In genomic region chr7:98133181-98133580, GRCh38 we compare ENCODE assay signal across 1 cellular context.
A peak's percentile ranks its signal among the peaks of the same experiment; 100 is the strongest.
TF ChIP-seq lines count a peak whose summit lies in the region.

No MANE protein-coding gene starts in this region.

TF ChIP-seq in K562, 482 proteins besides CTCF, POLR2A, EP300 and RAD21 (continued from another document and continues in another):
- peak; percentile 51; the same call in 1 of the 2 replicates for TF ChIP-seq CTBP1 (IDR thresholded peaks at IDR 0.05; ENCODE audit: borderline replicate concordance)
- TF ChIP-seq SMARCE1 (IDR thresholded peaks at IDR 0.05) = peak; percentile 89
- TF ChIP-seq RAD51 (IDR thresholded peaks at IDR 0.05; ENCODE audit: borderline replicate concordance, low read depth) = no peak
- peak; percentile 66 for TF ChIP-seq CREM (IDR thresholded peaks at IDR 0.05; ENCODE audit: low read depth)
- TF ChIP-seq ZNF239 (CRISPR knock-in tag; IDR thresholded peaks at IDR 0.05) = peak; percentile 55; the same call in 1 of the 2 replicates
- no peak for TF ChIP-seq STAG1 (CRISPR knock-in tag; IDR thresholded peaks at IDR 0.05; ENCODE audit: borderline replicate concordance)
- TF ChIP-seq MTA1 (IDR thresholded peaks at IDR 0.05; ENCODE audit: borderline replicate concordance) = peak; percentile 27; the same call in 1 of the 2 replicates
- 0 out of 2 replicates have a peak, but pooled peaks have one; percentile 22 for TF ChIP-seq FOSL1 (tag; conservative IDR thresholded peaks at IDR 0.05)
- TF ChIP-seq HDAC1 (IDR thresholded peaks at IDR 0.05) = peak in 1 of 2 experiments; percentile 91; a peak in 2 of 4 replicates
- TF ChIP-seq NCOA1 (IDR thresholded peaks at IDR 0.05; ENCODE audit: low read depth) = peak; percentile 45; the same call in 1 of the 2 replicates
- TF ChIP-seq MYBL2 (IDR thresholded peaks at IDR 0.05; ENCODE audit: low read depth) = no peak
- no peak for TF ChIP-seq MYBL2 (CRISPR knock-in tag; IDR thresholded peaks at IDR 0.05; ENCODE audit: borderline replicate concordance)
- TF ChIP-seq L3MBTL2 (IDR thresholded peaks at IDR 0.05) = no peak
- no peak for TF ChIP-seq RBM34 (IDR thresholded peaks at IDR 0.05; ENCODE audit: borderline replicate concordance, insufficient read depth, low read length)
- TF ChIP-seq CREB3L1 (IDR thresholded peaks at IDR 0.05; ENCODE audit: borderline replicate concordance, low read depth) = peak; percentile 99
- TF ChIP-seq HMBOX1 (IDR thresholded peaks at IDR 0.05) = peak; percentile 83
- TF ChIP-seq SMAD4 (CRISPR knock-in tag; conservative IDR thresholded peaks at IDR 0.05) = peak; percentile 65
- TF ChIP-seq TBL1XR1 (IDR thresholded peaks at IDR 0.05; ENCODE audit: low read length in 2 of 2) = peak in 1 of 2 experiments; percentile 54; a peak in 1 of 4 replicates
- peak; percentile 47; the same call in 1 of the 2 replicates for TF ChIP-seq NFE2 (IDR thresholded peaks at IDR 0.05; ENCODE audit: low read depth)
- no peak for TF ChIP-seq ZNF655 (CRISPR knock-in tag; IDR thresholded peaks at IDR 0.05)
- 0 out of 2 replicates have a peak, but pooled peaks have one; percentile 7 for TF ChIP-seq CEBPB (tag; IDR thresholded peaks at IDR 0.05)
- no peak for TF ChIP-seq ZNF785 (CRISPR knock-in tag; IDR thresholded peaks at IDR 0.05)
- TF ChIP-seq SPI1 (IDR thresholded peaks at IDR 0.05; ENCODE audit: borderline replicate concordance, low read depth, low read length) = peak; percentile 96
- no peak for TF ChIP-seq TRIM25 (IDR thresholded peaks at IDR 0.05; ENCODE audit: borderline replicate concordance)
- TF ChIP-seq MTA3 (IDR thresholded peaks at IDR 0.05; ENCODE audit: borderline replicate concordance) = no peak
- TF ChIP-seq FOXP1 (CRISPR knock-in tag; IDR thresholded peaks at IDR 0.05) = no peak
- 0 out of 4 replicates have a peak, but pooled peaks of 1 of the 2 experiments have one; percentile 21 for TF ChIP-seq TEAD1 (CRISPR knock-in tag; IDR thresholded peaks at IDR 0.05)
- TF ChIP-seq MEF2A (IDR thresholded peaks at IDR 0.05; ENCODE audit: control insufficient read depth, low read depth, low read length) = peak; percentile 41; the same call in 1 of the 2 replicates
- TF ChIP-seq HDAC3 (IDR thresholded peaks at IDR 0.05; ENCODE audit: borderline replicate concordance, partially characterized antibody) = peak; percentile 40
- TF ChIP-seq ZNF512 (tag; IDR thresholded peaks at IDR 0.05) = no peak
- peak; percentile 50 for TF ChIP-seq PKNOX1 (IDR thresholded peaks at IDR 0.05)
- no peak for TF ChIP-seq SIX5 (IDR thresholded peaks at IDR 0.05; ENCODE audit: borderline replicate concordance in 1 of 2, insufficient read depth in 1 of 2, low read depth in 1 of 2, low read length in 2 of 2)
- TF ChIP-seq PRMT5 (CRISPR knock-in tag; IDR thresholded peaks at IDR 0.05) = no peak
- 0 out of 2 replicates have a peak, but pooled peaks have one; percentile 32 for TF ChIP-seq ELF1 (tag; IDR thresholded peaks at IDR 0.05)
- TF ChIP-seq ZNF311 (CRISPR knock-in tag; IDR thresholded peaks at IDR 0.05) = no peak
- TF ChIP-seq MLLT1 (IDR thresholded peaks at IDR 0.05) = peak in 1 of 2 experiments; percentile 94; a peak in 2 of 4 replicates
- TF ChIP-seq ZNF134 (CRISPR knock-in tag; conservative IDR thresholded peaks at IDR 0.05) = no peak
- TF ChIP-seq POLR2G (IDR thresholded peaks at IDR 0.05; ENCODE audit: low read depth, low read length) = no peak
- no peak for TF ChIP-seq CREB5 (CRISPR knock-in tag; IDR thresholded peaks at IDR 0.05)
- 0 out of 2 replicates have a peak, but pooled peaks have one; percentile 35 for TF ChIP-seq ZEB2 (IDR thresholded peaks at IDR 0.05)
- no peak for TF ChIP-seq HMG20A (CRISPR knock-in tag; conservative IDR thresholded peaks at IDR 0.05)
- TF ChIP-seq NR2C2 (CRISPR knock-in tag; IDR thresholded peaks at IDR 0.05) = no peak
- TF ChIP-seq NR2C2 (tag; IDR thresholded peaks at IDR 0.05) = no peak
- no peak for TF ChIP-seq ELF4 (CRISPR knock-in tag; IDR thresholded peaks at IDR 0.05)
- TF ChIP-seq DPF2 (IDR thresholded peaks at IDR 0.05) = peak; percentile 88
- TF ChIP-seq CGGBP1 (CRISPR knock-in tag; IDR thresholded peaks at IDR 0.05) = 0 out of 2 replicates have a peak, but pooled peaks have one; percentile 30
- TF ChIP-seq PTRF (tag; IDR thresholded peaks at IDR 0.05) = no peak
- TF ChIP-seq POLR2AphosphoS5 (IDR thresholded peaks at IDR 0.05; ENCODE audit: control insufficient read depth, insufficient read depth, low read depth, low read length) = peak; percentile 69
- TF ChIP-seq SMARCA4 (IDR thresholded peaks at IDR 0.05) = peak; percentile 88
- TF ChIP-seq PML (IDR thresholded peaks at IDR 0.05; ENCODE audit: low read length) = peak; percentile 60; the same call in 1 of the 2 replicates
- TF ChIP-seq RBM14 (IDR thresholded peaks at IDR 0.05; ENCODE audit: borderline replicate concordance, insufficient read depth, low read depth, low read length) = no peak
- TF ChIP-seq EP400 (IDR thresholded peaks at IDR 0.05) = 0 out of 2 replicates have a peak, but pooled peaks have one; percentile 6
- TF ChIP-seq MCM3 (IDR thresholded peaks at IDR 0.05) = no peak
- peak in 1 of 2 experiments; percentile 70; a peak in 1 of 3 replicates for TF ChIP-seq CBX3 (IDR thresholded peaks at IDR 0.05; ENCODE audit: borderline replicate concordance in 1 of 2, low read length in 2 of 2)
- TF ChIP-seq SMARCB1 (IDR thresholded peaks at IDR 0.05; ENCODE audit: insufficient read length, low read depth) = peak; percentile 80
- peak; percentile 89 for TF ChIP-seq HDAC2 (IDR thresholded peaks at IDR 0.05)
- TF ChIP-seq TEAD4 (IDR thresholded peaks at IDR 0.05; ENCODE audit: low read length) = peak; percentile 93
- no peak for TF ChIP-seq TEAD4 (CRISPR knock-in tag; IDR thresholded peaks at IDR 0.05; ENCODE audit: borderline replicate concordance)
- peak in 1 of 2 experiments; percentile 24; a peak in 1 of 4 replicates for TF ChIP-seq TRIM24 (IDR thresholded peaks at IDR 0.05)
- peak; percentile 40; the same call in 1 of the 2 replicates for TF ChIP-seq KLF16 (IDR thresholded peaks at IDR 0.05)
- TF ChIP-seq ZBTB17 (CRISPR knock-in tag; IDR thresholded peaks at IDR 0.05) = no peak
